ENCODE assay signal across 11 cellular contexts in the genomic region with DNA sequence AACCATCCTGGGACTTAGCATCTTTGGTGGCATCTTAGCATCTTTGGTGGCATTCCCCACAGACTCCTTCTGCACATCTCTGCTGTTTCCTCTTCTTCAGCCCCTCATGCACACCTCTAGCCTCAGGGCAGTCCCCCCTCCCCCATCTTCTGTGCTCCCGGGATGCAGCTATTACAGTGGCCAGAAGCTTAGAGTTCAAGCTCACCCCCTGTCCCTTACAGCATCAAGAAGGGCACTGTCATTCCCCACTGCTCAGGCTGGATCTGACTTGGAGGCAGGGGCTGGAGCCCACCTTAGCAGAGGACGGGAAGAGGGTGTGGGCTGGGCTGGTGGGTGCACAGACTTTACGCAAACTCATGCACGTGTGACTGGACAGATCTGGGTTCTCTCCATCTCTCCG. TPM values are rescaled to one million over a fixed set of nuclear protein-coding genes. Genes with fewer than 3 reads are reported as not detected.
DNase-seq lines count a peak whose midpoint lies in the region; ATAC-seq, FAIRE-seq and TF ChIP-seq lines count a peak whose summit lies in the region.
"Had no signal": no experiment of that assay in that cellular context is flagged by ENCODE, and none has a peak within 500 bp of the region (broad histone marks: within the 10 kb centered on the region; RNA-seq: fewer than 3 reads in every experiment).

No MANE protein-coding gene starts in this region.

- FAIRE-seq in kidney (lab: Jason Lieb, UNC): no peak
- FAIRE-seq: GM12878, GM19239 had no signal

- no peak for ATAC-seq in natural killer cell treated with Interleukin-12 subunit alpha and Interleukin-12 subunit beta and Interleukin-15 and Interleukin-18, amount 100 ng/mL, for 72 hours
- ATAC-seq in GM19452 (IDR thresholded peaks at IDR 0.05; ENCODE audit: unreplicated experiment): no peak

- no peaks in the 10 kb centered on the region for H3K9me3 ChIP-seq in NT2/D1 (ENCODE audit: insufficient read depth, low read length)
- no peaks in the 10 kb centered on the region for H3K9me3 ChIP-seq in kidney (ENCODE audit: control insufficient read depth in 1 of 2, low read length in 2 of 2)
- no peaks in the 10 kb centered on the region for H3K9me3 ChIP-seq in stomach
- H3K9me3 ChIP-seq: SJCRH30 had no signal

- no peak for TF ChIP-seq POLR2A in stomach (IDR thresholded peaks at IDR 0.05)

- H3K9ac ChIP-seq in NT2/D1 (ENCODE audit: insufficient read length, low read depth): peak overlapping the region; percentile 68
- peak overlapping the region; percentile 65 to 91 for H3K9ac ChIP-seq in kidney (ENCODE audit: low read length in 2 of 2)

- no peaks in the 10 kb centered on the region for H3K36me3 ChIP-seq in NT2/D1 (ENCODE audit: insufficient read depth, insufficient read length, low read length)
- H3K36me3 ChIP-seq in kidney (ENCODE audit: control insufficient read depth in 1 of 2, insufficient read depth in 2 of 2, low read length in 2 of 2): peaks cover 0 to 3% of the 10 kb centered on the region in 2 donors
- peaks cover 8 to 20% (median 15%) of the 10 kb centered on the region in 4 donors for H3K36me3 ChIP-seq in stomach
- H3K36me3 ChIP-seq: SJCRH30 had no signal

- peaks cover 0 to 5% of the 10 kb centered on the region in 2 donors for H3K4me1 Mint-ChIP-seq in natural killer cell treated with Interleukin-12 subunit alpha and Interleukin-12 subunit beta and Interleukin-15 and Interleukin-18, amount 100 ng/mL, for 72 hours (ENCODE audit: low read depth in 2 of 2)

- no peak overlapping the region for H3K4me3 Mint-ChIP-seq in natural killer cell treated with Interleukin-12 subunit alpha and Interleukin-12 subunit beta and Interleukin-15 and Interleukin-18, amount 100 ng/mL, for 72 hours

- TF ChIP-seq EP300 in stomach (IDR thresholded peaks at IDR 0.05): no peak

- peaks cover 39 to 41% of the 10 kb centered on the region in 2 donors for H3K27me3 Mint-ChIP-seq in natural killer cell treated with Interleukin-12 subunit alpha and Interleukin-12 subunit beta and Interleukin-15 and Interleukin-18, amount 100 ng/mL, for 72 hours

- peaks cover 41% of the 10 kb centered on the region for H3K27me3 ChIP-seq in NT2/D1 (ENCODE audit: insufficient read depth, insufficient read length)
- peaks cover 0 to 47% (median 16%) of the 10 kb centered on the region in 45 donors for H3K27me3 ChIP-seq in dorsolateral prefrontal cortex
- peaks cover 0 to 63% (median 24%) of the 10 kb centered on the region in 3 donors for H3K27me3 ChIP-seq in stomach

- H3K4me3 ChIP-seq in NT2/D1 (ENCODE audit: insufficient read length, low read depth) (peak overlapping the region; percentile 44), dorsolateral prefrontal cortex (peak overlapping the region in 47 of 59 donors; percentile 14 to 60 (median 39)), kidney (ENCODE audit: low read length in 2 of 2) (peak overlapping the region; percentile 65 to 69), stomach (peak overlapping the region; percentile 43 to 59 (median 53))
- H3K4me3 ChIP-seq: GM12878, SJCRH30 had no signal

- DNase-seq in NT2/D1 (ENCODE audit: low read depth, low spot score) (no peak), dorsolateral prefrontal cortex (no peak), kidney (no peak), stomach (no peak), NCI-H345 (lab: John Stamatoyannopoulos, UW) (no peak)
- DNase-seq in natural killer cell treated with Interleukin-12 subunit alpha and Interleukin-12 subunit beta and Interleukin-15 and Interleukin-18, amount 100 ng/mL, for 72 hours (ENCODE audit: low spot score): no peak
- DNase-seq: naive B cell had no signal

- H3K27ac ChIP-seq in dorsolateral prefrontal cortex (peak overlapping the region in 10 of 59 donors; percentile 2 to 78 (median 54)), kidney (ENCODE audit: low read depth in 2 of 2, low read length in 2 of 2) (peak overlapping the region; percentile 89 to 91), stomach (peak overlapping the region; percentile 86 to 95 (median 91))
- H3K27ac ChIP-seq: SJCRH30 had no signal

- intact Hi-C loops in dorsolateral prefrontal cortex (cut with DNase I) (no loop called here), kidney (cut with DNase I) (no loop called here), stomach (cut with DNase I; ENCODE audit: low total_unique reads) (loop anchor here (10.0 kb wide), 1 partner anchor 48 kb away; no protein-coding TSS in a partner anchor)

- WGBS in stomach, 5 donors: 5 to 21% (median 15%) methylated on average over 5 of the region's 5 CpGs

- H3K4me1 ChIP-seq in NT2/D1 (ENCODE audit: insufficient read depth, insufficient read length) (peaks cover 27% of the 10 kb centered on the region), kidney (ENCODE audit: control insufficient read depth in 1 of 2, insufficient read depth in 1 of 2, low read depth in 1 of 2, low read length in 2 of 2) (peaks cover 9 to 35% of the 10 kb centered on the region in 2 donors), stomach (peaks cover 37 to 64% (median 59%) of the 10 kb centered on the region in 4 donors)
- H3K4me1 ChIP-seq: SJCRH30 had no signal

- TF ChIP-seq CTCF in dorsolateral prefrontal cortex (IDR thresholded peaks at IDR 0.05 in 54 of 56, conservative IDR thresholded peaks at IDR 0.05 in 2 of 56; ENCODE audit: low read depth in 1 of 56, partially characterized antibody in 56 of 56) (no peak), kidney (IDR thresholded peaks at IDR 0.05; ENCODE audit: borderline replicate concordance, extremely low read depth, insufficient read depth) (no peak), stomach (IDR thresholded peaks at IDR 0.05) (no peak)

- no peaks in the 10 kb centered on the region for H3K36me3 Mint-ChIP-seq in natural killer cell treated with Interleukin-12 subunit alpha and Interleukin-12 subunit beta and Interleukin-15 and Interleukin-18, amount 100 ng/mL, for 72 hours

- H3K9me3 Mint-ChIP-seq in natural killer cell treated with Interleukin-12 subunit alpha and Interleukin-12 subunit beta and Interleukin-15 and Interleukin-18, amount 100 ng/mL, for 72 hours: no peaks in the 10 kb centered on the region
- H3K9me3 Mint-ChIP-seq: naive B cell had no signal

- H3K27ac Mint-ChIP-seq in natural killer cell treated with Interleukin-12 subunit alpha and Interleukin-12 subunit beta and Interleukin-15 and Interleukin-18, amount 100 ng/mL, for 72 hours: no peak overlapping the region

RNA-seq across cellular contexts. Expression of gene EPN3, which starts 0.7 kb away (rescaled TPM):
- total RNA-seq in dorsolateral prefrontal cortex (10 to 100 TPM in 63 of 120 experiments, 1 to 10 TPM in 56, under 1 TPM in 1; 0.81 to 24.4 (median 10.4) TPM), kidney (5.0 TPM), stomach (100 to 1,000 TPM in 2 of 5 donors, 10 to 100 TPM in 2, 1 to 10 TPM in 1; 6.4 to 117 (median 49.5) TPM)
- polyA plus RNA-seq in kidney (ENCODE audit: insufficient read depth, low read depth, low replicate concordance) (28.7 TPM), stomach (10 to 100 TPM; 25.9 to 76.3 (median 40.6) TPM)
- not detected for total RNA-seq in natural killer cell treated with Interleukin-12 subunit alpha and Interleukin-12 subunit beta and Interleukin-15 and Interleukin-18, amount 100 ng/mL, for 72 hours
- total RNA-seq: GM12878, SJCRH30 had no signal

RNA-seq across cellular contexts. Expression of gene SPATA20, which starts 13.8 kb away (rescaled TPM):
- total RNA-seq in dorsolateral prefrontal cortex: 10 to 100 TPM; 29.4 to 85.3 (median 53.1) TPM
- total RNA-seq in kidney: 60.4 TPM
- 52.7 TPM for polyA plus RNA-seq in kidney (ENCODE audit: insufficient read depth, low read depth, low replicate concordance)
- 1,000 to 10,000 TPM in 1 of 5 donors, 100 to 1,000 TPM in 3, 10 to 100 TPM in 1; 45.0 to 1,214 (median 194) TPM for total RNA-seq in stomach
- 10 to 100 TPM; 24.8 to 58.6 (median 40.6) TPM for polyA plus RNA-seq in stomach
- total RNA-seq in natural killer cell treated with Interleukin-12 subunit alpha and Interleukin-12 subunit beta and Interleukin-15 and Interleukin-18, amount 100 ng/mL, for 72 hours: 10 to 100 TPM; 15.3 to 25.6 TPM

RNA-seq across cellular contexts. Expression of gene MYCBPAP, which starts 24.9 kb away (rescaled TPM):
- total RNA-seq in dorsolateral prefrontal cortex (10 to 100 TPM in 9 of 120 experiments, 1 to 10 TPM in 111; 1.7 to 14.6 (median 5.8) TPM), kidney (0.72 TPM), stomach (1 to 10 TPM in 3 of 5 donors, not detected in 2; 1.1 to 2.7 (median 2.6) TPM)
- polyA plus RNA-seq in kidney (ENCODE audit: insufficient read depth, low read depth, low replicate concordance) (2.9 TPM), stomach (under 1 TPM in 2 of 3 donors, not detected in 1; 0.25 to 0.31 TPM)
- 1 to 10 TPM; 1.1 to 2.8 TPM for total RNA-seq in natural killer cell treated with Interleukin-12 subunit alpha and Interleukin-12 subunit beta and Interleukin-15 and Interleukin-18, amount 100 ng/mL, for 72 hours
- total RNA-seq: SJCRH30 had no signal

RNA-seq across cellular contexts. Expression of gene CACNA1G, which starts 27.3 kb away (rescaled TPM):
- 10 to 100 TPM in 118 of 120 experiments, 1 to 10 TPM in 2; 6.8 to 38.4 (median 21.8) TPM for total RNA-seq in dorsolateral prefrontal cortex
- 0.06 TPM for total RNA-seq in kidney
- not detected for polyA plus RNA-seq in kidney (ENCODE audit: insufficient read depth, low read depth, low replicate concordance)
- 1 to 10 TPM in 2 of 5 donors, not detected in 3; 2.0 to 3.7 TPM for total RNA-seq in stomach
- under 1 TPM in 2 of 3 donors, not detected in 1; 0.06 to 0.10 TPM for polyA plus RNA-seq in stomach
- not detected for total RNA-seq in natural killer cell treated with Interleukin-12 subunit alpha and Interleukin-12 subunit beta and Interleukin-15 and Interleukin-18, amount 100 ng/mL, for 72 hours

RNA-seq across cellular contexts. Expression of gene RSAD1, which starts 54.5 kb away (rescaled TPM):
- total RNA-seq in dorsolateral prefrontal cortex (10 to 100 TPM; 32.2 to 82.5 (median 54.8) TPM), kidney (38.9 TPM), stomach (10 to 100 TPM; 18.7 to 54.8 (median 22.0) TPM)
- polyA plus RNA-seq in kidney (ENCODE audit: insufficient read depth, low read depth, low replicate concordance) (39.9 TPM), stomach (10 to 100 TPM; 23.9 to 29.4 (median 28.7) TPM)
- 10 to 100 TPM; 34.3 to 54.2 TPM for total RNA-seq in natural killer cell treated with Interleukin-12 subunit alpha and Interleukin-12 subunit beta and Interleukin-15 and Interleukin-18, amount 100 ng/mL, for 72 hours
